ENCODE assay signal across 19 cellular contexts in the genomic region with DNA sequence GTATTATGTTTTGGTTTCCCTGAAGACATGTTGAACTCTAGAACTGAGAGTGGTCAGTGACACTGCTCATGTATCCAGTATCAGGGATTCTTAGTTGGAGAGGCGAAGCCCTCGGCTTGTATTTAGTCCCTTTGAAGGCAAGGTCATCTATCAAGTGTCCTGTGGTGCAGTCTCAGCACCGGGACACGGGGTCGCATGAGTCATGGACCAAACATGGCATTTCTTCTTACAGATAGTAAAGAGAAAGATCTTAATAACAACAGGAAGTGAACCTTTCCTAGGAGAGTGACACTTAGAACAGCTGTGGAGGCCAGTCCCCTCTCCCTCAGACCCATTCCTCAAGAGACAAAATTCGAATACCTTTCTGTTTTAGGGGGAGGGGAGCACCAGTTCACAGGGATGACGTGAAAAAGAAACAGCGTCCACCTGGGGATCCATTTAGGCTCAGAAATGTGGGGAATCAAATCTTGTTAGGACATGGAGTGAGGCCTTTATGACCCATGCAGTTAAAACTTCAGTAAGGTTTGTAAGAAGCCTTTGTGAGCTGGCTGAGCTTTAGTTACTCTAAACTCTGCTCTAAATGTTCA.
DNase-seq lines count a peak whose midpoint lies in the region; TF ChIP-seq lines count a peak whose summit lies in the region.
"Had no signal": no experiment of that assay in that cellular context is flagged by ENCODE, and none has a peak within 500 bp of the region (broad histone marks: within the 10 kb centered on the region; RNA-seq: fewer than 3 reads in every experiment).

No MANE protein-coding gene starts in this region.

- H3K9me3 ChIP-seq in ovary = no peaks in the 10 kb centered on the region
- no peaks in the 10 kb centered on the region for H3K9me3 ChIP-seq in BE2C
- H3K9me3 ChIP-seq in MG63 = no peaks in the 10 kb centered on the region
- no peaks in the 10 kb centered on the region for H3K9me3 ChIP-seq in vagina
- H3K9me3 ChIP-seq: A549, adrenal gland, upper lobe of left lung had no signal

- H3K27ac ChIP-seq in ovary (no peak overlapping the region), vagina (no peak overlapping the region)
- H3K27ac ChIP-seq: A549, adrenal gland, upper lobe of left lung had no signal

- no peak overlapping the region for H3K4me3 ChIP-seq in ovary
- H3K4me3 ChIP-seq in BE2C (ENCODE audit: low read depth, low read length) = no peak overlapping the region
- H3K4me3 ChIP-seq in MG63 = no peak overlapping the region
- no peak overlapping the region for H3K4me3 ChIP-seq in vagina
- H3K4me3 ChIP-seq: A549, adrenal gland, upper lobe of left lung had no signal

- DNase-seq in A172 (ENCODE audit: low spot score) = peak; percentile 67
- peak; percentile 5 for DNase-seq in HK-2 (ENCODE audit: unreplicated experiment)
- DNase-seq in astrocyte of the hippocampus (ENCODE audit: low read depth, low spot score) = peak; percentile 20
- DNase-seq in iris pigment epithelial cell (ENCODE audit: low read depth) = peak; percentile 4
- DNase-seq in ovary = no peak
- DNase-seq in BE2C = no peak
- no peak for DNase-seq in MG63
- no peak for DNase-seq in vagina (ENCODE audit: extremely low spot score in 2 of 2)
- DNase-seq: activated CD4-positive, CD25-positive, alpha-beta regulatory T cell; DMS153; effector CD8-positive, alpha-beta T cell; IMR-90; NCI-H1694; NCI-H82; nucleus accumbens; stimulated activated CD4-positive, alpha-beta T cell treated with anti-CD3 and anti-CD28 coated beads, Interleukin-15, amount 100 ng/mL, for 24 hours; upper lobe of left lung had no signal

- WGBS in ovary, 3 donors = 53 to 60% (median 57%) methylated on average over 8 of the region's 8 CpGs

- no peak for TF ChIP-seq CTCF in ovary (IDR thresholded peaks at IDR 0.05)
- no peak for TF ChIP-seq CTCF in BE2C (IDR thresholded peaks at IDR 0.05; ENCODE audit: low read depth, low read length)
- no peak for TF ChIP-seq CTCF in vagina (IDR thresholded peaks at IDR 0.05)

- H3K4me1 ChIP-seq in ovary (ENCODE audit: insufficient read depth) (no peaks in the 10 kb centered on the region), BE2C (no peaks in the 10 kb centered on the region), vagina (no peaks in the 10 kb centered on the region)
- H3K4me1 ChIP-seq: A549, adrenal gland, upper lobe of left lung had no signal

- intact Hi-C loops in ovary (cut with DNase I) = no loop called here
- intact Hi-C loops in vagina (cut with DNase I) = no loop called here

- no peaks in the 10 kb centered on the region for H3K27me3 ChIP-seq in ovary
- peaks cover 39% of the 10 kb centered on the region for H3K27me3 ChIP-seq in BE2C
- peaks cover 6% of the 10 kb centered on the region for H3K27me3 ChIP-seq in MG63
- no peaks in the 10 kb centered on the region for H3K27me3 ChIP-seq in vagina
- H3K27me3 ChIP-seq: adrenal gland, upper lobe of left lung had no signal

- no peaks in the 10 kb centered on the region for H3K36me3 ChIP-seq in ovary
- H3K36me3 ChIP-seq in BE2C = no peaks in the 10 kb centered on the region
- no peaks in the 10 kb centered on the region for H3K36me3 ChIP-seq in MG63
- H3K36me3 ChIP-seq in vagina = no peaks in the 10 kb centered on the region
- H3K36me3 ChIP-seq: adrenal gland, upper lobe of left lung had no signal

- TF ChIP-seq EP300 in ovary (IDR thresholded peaks at IDR 0.05) = no peak

- TF ChIP-seq POLR2A in ovary (IDR thresholded peaks at IDR 0.05) (no peak), vagina (IDR thresholded peaks at IDR 0.05) (no peak)

Comparison
In these comparisons a context has a peak if more than half of its experiments do, and no peak if none do; other contexts are left out.
1. DNase-seq: peak in A172 (single experiment), HK-2 (single experiment), astrocyte of the hippocampus (single experiment) and iris pigment epithelial cell (single experiment); none in ovary (0 of 5), BE2C (single experiment), MG63 (single experiment) and vagina (0 of 2).